Comparison of ENCODE assay signal across 22 cellular contexts in the genomic region with DNA sequence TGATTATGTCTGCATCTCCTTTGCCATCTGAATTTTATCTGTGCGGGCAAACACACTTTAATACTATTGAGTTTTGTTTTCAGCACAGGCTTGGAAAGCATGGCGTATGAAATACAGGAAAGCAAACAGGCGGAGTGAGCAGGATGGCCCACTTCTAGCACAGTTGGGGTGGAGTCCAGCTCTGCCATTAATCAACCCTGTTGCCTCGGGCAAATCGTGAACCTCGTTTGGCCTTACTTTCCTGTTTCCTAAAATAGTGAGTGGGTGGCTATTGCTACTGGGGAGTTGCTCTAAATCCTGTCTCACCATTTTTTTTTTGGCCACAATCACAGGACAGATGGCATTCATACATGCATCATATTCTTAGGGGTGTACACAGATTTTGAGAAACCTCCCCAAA.
DNase-seq lines count a peak whose midpoint lies in the region; ATAC-seq, FAIRE-seq and TF ChIP-seq lines count a peak whose summit lies in the region.
"Had no signal": no experiment of that assay in that cellular context is flagged by ENCODE, and none has a peak within 500 bp of the region (broad histone marks: within the 10 kb centered on the region; RNA-seq: fewer than 3 reads in every experiment).

No MANE protein-coding gene starts in this region.

- ATAC-seq in effector memory CD8-positive, alpha-beta T cell (replicated peaks): no peak
- no peak for ATAC-seq in HG02678 (IDR thresholded peaks at IDR 0.05; ENCODE audit: unreplicated experiment)
- ATAC-seq: GM23338, HepG2, K562, Panc1, Right ventricle myocardium inferior had no signal

- H3K4me1 Mint-ChIP-seq in effector memory CD8-positive, alpha-beta T cell (ENCODE audit: low read depth in 2 of 2): no peaks in the 10 kb centered on the region
- H3K4me1 Mint-ChIP-seq in osteocyte (ENCODE audit: unreplicated experiment): no peaks in the 10 kb centered on the region
- H3K4me1 Mint-ChIP-seq: CD4-positive, alpha-beta memory T cell; GM23338 had no signal

- FAIRE-seq in RCC 7860 (lab: Jason Lieb, UNC): no peak
- FAIRE-seq: GM12892, HepG2, K562 had no signal

- H3K36me3 Mint-ChIP-seq in effector memory CD8-positive, alpha-beta T cell (ENCODE audit: insufficient read depth): peaks cover 37% of the 10 kb centered on the region
- H3K36me3 Mint-ChIP-seq in osteocyte (ENCODE audit: unreplicated experiment): no peaks in the 10 kb centered on the region
- H3K36me3 Mint-ChIP-seq: CD4-positive, alpha-beta memory T cell had no signal

- TF ChIP-seq CTCF in osteocyte (IDR thresholded peaks at IDR 0.05): no peak

- no peaks in the 10 kb centered on the region for H3K27me3 Mint-ChIP-seq in effector memory CD8-positive, alpha-beta T cell
- peaks cover 4% of the 10 kb centered on the region for H3K27me3 Mint-ChIP-seq in osteocyte (ENCODE audit: unreplicated experiment)
- H3K27me3 Mint-ChIP-seq: CD4-positive, alpha-beta memory T cell had no signal

- peak; percentile 48 for DNase-seq in DMS 273 (lab: John Stamatoyannopoulos, UW; ENCODE audit: unreplicated experiment)
- DNase-seq in DMS 273 treated with DMSO at 0.1 percent for 48 hours (lab: John Stamatoyannopoulos, UW): no peak
- DNase-seq in NCI-H69 (lab: John Stamatoyannopoulos, UW): peak; percentile 87
- no peak for DNase-seq in effector memory CD8-positive, alpha-beta T cell
- DNase-seq in osteocyte (ENCODE audit: extremely low spot score, unreplicated experiment): peak; percentile 32
- no peak for DNase-seq in activated naive CD4-positive, alpha-beta T cell (lab: John Stamatoyannopoulos, UW)
- DNase-seq in RCC 7860 (ENCODE audit: low spot score): no peak
- DNase-seq: CD4-positive, alpha-beta memory T cell; DMS79; NCI-H1092; NCI-H1436; NCI-H187 treated with DMSO at 0.1 percent for 48 hours; NCI-H510A treated with DMSO at 0.1 percent for 48 hours; NCI-H774; NK-92 treated with Interleukin-12 subunit alpha and Interleukin-12 subunit beta, amount 100 ng/mL, for 24 hours had no signal

- H3K4me3 Mint-ChIP-seq in effector memory CD8-positive, alpha-beta T cell: no peak overlapping the region
- H3K4me3 Mint-ChIP-seq in osteocyte (ENCODE audit: unreplicated experiment): no peak overlapping the region
- H3K4me3 Mint-ChIP-seq: CD4-positive, alpha-beta memory T cell; GM23338 had no signal

- no peaks in the 10 kb centered on the region for H3K9me3 Mint-ChIP-seq in effector memory CD8-positive, alpha-beta T cell
- no peaks in the 10 kb centered on the region for H3K9me3 Mint-ChIP-seq in osteocyte (ENCODE audit: unreplicated experiment)
- H3K9me3 Mint-ChIP-seq: CD4-positive, alpha-beta memory T cell; GM23338 had no signal

- H3K27ac Mint-ChIP-seq in effector memory CD8-positive, alpha-beta T cell: peak overlapping the region; percentile 46 to 79
- H3K27ac Mint-ChIP-seq in osteocyte (ENCODE audit: unreplicated experiment): no peak overlapping the region
- H3K27ac Mint-ChIP-seq: GM23338 had no signal

Comparison
In these comparisons a context has a peak if more than half of its experiments do, and no peak if none do; other contexts are left out.
1. DNase-seq: peak in DMS 273 (single experiment), NCI-H69 (single experiment) and osteocyte (single experiment); none in DMS 273 treated with DMSO at 0.1 percent for 48 hours (single experiment), effector memory CD8-positive, alpha-beta T cell (0 of 3), activated naive CD4-positive, alpha-beta T cell (0 of 4) and RCC 7860 (single experiment).